22 cellular contexts compared by ENCODE assay signal in the genomic region with DNA sequence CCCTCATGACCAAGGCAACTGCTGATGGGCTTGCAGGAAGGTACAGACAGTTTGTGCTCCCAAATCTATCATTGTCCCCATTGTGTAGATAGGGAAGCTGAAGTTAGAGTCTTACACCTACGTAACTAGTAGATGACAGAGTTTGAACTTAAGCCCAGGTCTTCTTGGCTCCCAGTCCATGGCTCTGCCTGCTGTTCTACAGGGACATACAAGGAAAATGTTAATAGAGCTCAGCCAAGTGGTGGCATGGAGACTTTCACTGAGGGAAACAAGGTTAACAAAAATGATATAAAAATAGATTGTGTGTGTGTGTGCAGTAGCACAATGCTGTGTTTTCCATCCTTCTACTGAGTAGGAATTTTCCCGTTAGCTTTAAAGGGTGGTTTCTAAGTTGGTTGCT.
"Had no signal": no experiment of that assay in that cellular context is flagged by ENCODE, and none has a peak within 500 bp of the region (broad histone marks: within the 10 kb centered on the region; RNA-seq: fewer than 3 reads in every experiment).

No MANE protein-coding gene starts in this region.

- H3K27me3 ChIP-seq: colonic mucosa, esophagus squamous epithelium, left lung had no signal

- DNase-seq: colonic mucosa; cortex of kidney; effector CD8-positive, alpha-beta T cell; effector memory CD8-positive, alpha-beta T cell; endodermal cell; erythroblast; esophagus squamous epithelium; foreskin fibroblast; foreskin melanocyte; gastrocnemius medialis; glutamatergic neuron; head of caudate nucleus; heart right ventricle; hippocampal formation; left cardiac atrium; left lung; left ventricle myocardium superior; lower lobe of right lung; mesenchymal stem cell; mucosa of descending colon had no signal

- H3K36me3 ChIP-seq: colonic mucosa, esophagus squamous epithelium, gastrocnemius medialis, heart right ventricle, left lung, lower lobe of right lung had no signal

- H3K4me1 ChIP-seq: colonic mucosa, esophagus squamous epithelium, gastrocnemius medialis, heart right ventricle, left lung, lower lobe of right lung had no signal

- H3K27ac ChIP-seq: colonic mucosa, epithelial cell of prostate, esophagus squamous epithelium, gastrocnemius medialis, heart right ventricle, left lung, lower lobe of right lung had no signal

- H3K4me3 ChIP-seq: colonic mucosa, esophagus squamous epithelium, gastrocnemius medialis, heart right ventricle, left lung, lower lobe of right lung, mucosa of descending colon had no signal

- H3K9me3 ChIP-seq: colonic mucosa, esophagus squamous epithelium, gastrocnemius medialis, heart right ventricle, left lung, lower lobe of right lung, mucosa of descending colon had no signal

- ATAC-seq: effector memory CD8-positive, alpha-beta T cell; esophagus mucosa; gastrocnemius medialis; heart right ventricle; left cardiac atrium; left lung; left ventricle myocardium superior; lower lobe of right lung; mucosa of descending colon had no signal
